Comparison of ENCODE assay signal across 34 cellular contexts in genomic region chr3:26011276-26011675, GRCh38.
"Had no signal": no experiment of that assay in that cellular context is flagged by ENCODE, and none has a peak within 500 bp of the region (broad histone marks: within the 10 kb centered on the region; RNA-seq: fewer than 3 reads in every experiment).

No MANE protein-coding gene starts in this region.

- H3K4me3 ChIP-seq: MG63 had no signal

- H3K4me2 ChIP-seq: KMS-11 had no signal

- H3K27ac ChIP-seq: KMS-11 had no signal

- H3K9ac ChIP-seq: KMS-11 had no signal

- DNase-seq: Karpas-422, Kasumi-1, MG63, MM.1S, MV-4-11, NCI-H1048, NCI-H1092, NCI-H1092 treated with DMSO at 0.1 percent for 48 hours, NCI-H1105, NCI-H1105 treated with DMSO at 0.1 percent for 48 hours, NCI-H1417, NCI-H1417 treated with DMSO at 0.1 percent for 48 hours, NCI-H1436, NCI-H1436 treated with DMSO at 0.1 percent for 48 hours, NCI-H146, NCI-H1694, NCI-H1694 treated with DMSO at 0.1 percent for 48 hours, NCI-H187, NCI-H187 treated with DMSO at 0.1 percent for 48 hours, NCI-H1930, NCI-H2029, NCI-H2029 treated with DMSO at 0.1 percent for 48 hours, NCI-H2081, NCI-H2081 treated with DMSO at 0.1 percent for 48 hours, NCI-H2107, NCI-H2171, NCI-H2171 treated with DMSO at 0.1 percent for 48 hours, NCI-H2227 treated with DMSO at 0.1 percent for 48 hours, NCI-H226, NCI-H345, NCI-H446, NCI-H446 treated with DMSO at 0.1 percent for 48 hours, NCI-H510A had no signal

- H3K9me3 ChIP-seq: MG63 had no signal

- H3K36me3 ChIP-seq: MG63 had no signal

- H3K27me3 ChIP-seq: MG63 had no signal
